In the genomic region with DNA sequence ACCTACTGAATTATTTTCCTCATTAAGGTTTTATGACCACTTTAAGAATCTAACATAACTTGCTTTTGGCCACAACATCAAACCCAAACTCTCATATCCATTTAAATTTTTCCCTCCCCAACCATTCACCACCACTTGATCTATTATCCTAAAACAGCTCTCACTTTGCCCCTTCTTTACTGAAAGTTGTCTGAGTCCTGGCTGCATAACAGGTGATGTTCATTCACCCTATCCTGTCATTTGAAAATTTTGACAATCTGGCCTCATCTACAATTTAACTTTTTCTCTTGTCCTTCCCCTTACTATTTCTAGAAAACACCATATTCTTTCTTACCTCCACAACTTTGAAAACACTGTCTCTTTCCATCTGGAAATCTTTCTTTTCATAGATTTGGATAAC, we compare ENCODE assay signal across 9 cellular contexts.
"Had no signal": no experiment of that assay in that cellular context is flagged by ENCODE, and none has a peak within 500 bp of the region (broad histone marks: within the 10 kb centered on the region; RNA-seq: fewer than 3 reads in every experiment).

No MANE protein-coding gene starts in this region.

- H3K27ac Mint-ChIP-seq: GM23338, H9, HFFc6 had no signal

- H3K4me1 ChIP-seq: HAP-1 had no signal

- ATAC-seq: HCT116 had no signal

- H3K27ac ChIP-seq: GM23248 had no signal

- H3K9me3 Mint-ChIP-seq: GM23338, H9, HFFc6 had no signal

- H2AFZ ChIP-seq: GM23248, GM23338 had no signal

- H3K4me3 ChIP-seq: GM23248, GM23338, HAP-1 had no signal

- H3K4me2 ChIP-seq: GM23338 had no signal

- H3K9me3 ChIP-seq: HAP-1 had no signal

- DNase-seq: GOT3, H7, H9, HCEC 1CT, HFFc6 had no signal

- H3K36me3 ChIP-seq: HAP-1 had no signal

- H3K9ac ChIP-seq: GM23248 had no signal

- H3K4me3 Mint-ChIP-seq: GM23338, H9, HFFc6 had no signal
